In the genomic region with DNA sequence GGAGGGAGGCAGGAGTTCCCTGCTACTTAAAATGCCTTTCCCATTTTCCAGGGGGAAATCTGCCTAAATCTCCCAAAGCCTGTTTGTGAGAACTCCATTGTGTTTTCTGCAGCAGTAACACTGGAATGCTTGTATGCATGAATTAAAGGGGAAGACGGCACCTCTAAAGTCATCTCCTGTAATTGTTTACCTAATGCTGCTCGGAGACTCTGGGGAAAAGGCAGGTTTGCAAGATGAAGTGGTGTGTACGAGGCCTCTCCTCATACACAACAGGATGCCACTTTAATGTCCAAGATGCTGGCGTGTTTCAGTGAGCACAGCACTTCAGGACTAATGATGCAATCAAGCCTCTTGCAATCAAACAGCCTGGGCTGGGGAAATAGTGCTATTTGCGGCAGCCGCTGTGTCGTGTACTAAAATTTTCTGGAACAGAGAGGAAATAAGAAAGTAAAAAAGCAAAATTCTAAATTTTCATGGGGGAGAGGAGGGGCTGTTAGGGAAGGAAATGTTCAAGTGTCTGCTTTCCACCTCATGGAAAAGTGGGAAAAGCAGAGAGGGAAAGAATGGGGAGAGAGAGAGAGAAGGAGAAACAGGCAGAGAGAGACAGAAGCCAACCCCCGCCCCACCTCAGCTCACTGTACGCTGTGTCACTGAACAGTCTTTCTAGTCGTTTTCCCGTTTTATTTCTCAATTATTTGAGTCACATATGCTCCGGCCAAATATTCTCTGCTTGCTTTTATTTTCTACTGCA, we compare ENCODE assay signal across 1 cellular context.
TF ChIP-seq lines count a peak whose summit lies in the region.

No MANE protein-coding gene starts in this region.

TF ChIP-seq in HEK293, 187 proteins besides CTCF, POLR2A, EP300 and RAD21 (continued from another document and continues in another):
- TF ChIP-seq ZNF692 (tag by site-specific recombination; IDR thresholded peaks at IDR 0.05), result peak; percentile 100
- TF ChIP-seq, protein P1, sequence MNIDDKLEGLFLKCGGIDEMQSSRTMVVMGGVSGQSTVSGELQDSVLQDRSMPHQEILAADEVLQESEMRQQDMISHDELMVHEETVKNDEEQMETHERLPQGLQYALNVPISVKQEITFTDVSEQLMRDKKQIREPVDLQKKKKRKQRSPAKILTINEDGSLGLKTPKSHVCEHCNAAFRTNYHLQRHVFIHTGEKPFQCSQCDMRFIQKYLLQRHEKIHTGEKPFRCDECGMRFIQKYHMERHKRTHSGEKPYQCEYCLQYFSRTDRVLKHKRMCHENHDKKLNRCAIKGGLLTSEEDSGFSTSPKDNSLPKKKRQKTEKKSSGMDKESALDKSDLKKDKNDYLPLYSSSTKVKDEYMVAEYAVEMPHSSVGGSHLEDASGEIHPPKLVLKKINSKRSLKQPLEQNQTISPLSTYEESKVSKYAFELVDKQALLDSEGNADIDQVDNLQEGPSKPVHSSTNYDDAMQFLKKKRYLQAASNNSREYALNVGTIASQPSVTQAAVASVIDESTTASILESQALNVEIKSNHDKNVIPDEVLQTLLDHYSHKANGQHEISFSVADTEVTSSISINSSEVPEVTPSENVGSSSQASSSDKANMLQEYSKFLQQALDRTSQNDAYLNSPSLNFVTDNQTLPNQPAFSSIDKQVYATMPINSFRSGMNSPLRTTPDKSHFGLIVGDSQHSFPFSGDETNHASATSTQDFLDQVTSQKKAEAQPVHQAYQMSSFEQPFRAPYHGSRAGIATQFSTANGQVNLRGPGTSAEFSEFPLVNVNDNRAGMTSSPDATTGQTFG (tag by site-specific recombination; IDR thresholded peaks at IDR 0.05; ENCODE audit: borderline replicate concordance), result no peak
- peak; percentile 59 for TF ChIP-seq PRDM10 (tag by site-specific recombination; IDR thresholded peaks at IDR 0.05)
- no peak for TF ChIP-seq SALL2 (tag by site-specific recombination; IDR thresholded peaks at IDR 0.05; ENCODE audit: borderline replicate concordance)
- no peak for TF ChIP-seq MEIS1 (CRISPR knock-in tag; IDR thresholded peaks at IDR 0.05; ENCODE audit: borderline replicate concordance)
- TF ChIP-seq ZNF324 (tag by site-specific recombination; IDR thresholded peaks at IDR 0.05), result peak; percentile 88
- TF ChIP-seq, protein P2, sequence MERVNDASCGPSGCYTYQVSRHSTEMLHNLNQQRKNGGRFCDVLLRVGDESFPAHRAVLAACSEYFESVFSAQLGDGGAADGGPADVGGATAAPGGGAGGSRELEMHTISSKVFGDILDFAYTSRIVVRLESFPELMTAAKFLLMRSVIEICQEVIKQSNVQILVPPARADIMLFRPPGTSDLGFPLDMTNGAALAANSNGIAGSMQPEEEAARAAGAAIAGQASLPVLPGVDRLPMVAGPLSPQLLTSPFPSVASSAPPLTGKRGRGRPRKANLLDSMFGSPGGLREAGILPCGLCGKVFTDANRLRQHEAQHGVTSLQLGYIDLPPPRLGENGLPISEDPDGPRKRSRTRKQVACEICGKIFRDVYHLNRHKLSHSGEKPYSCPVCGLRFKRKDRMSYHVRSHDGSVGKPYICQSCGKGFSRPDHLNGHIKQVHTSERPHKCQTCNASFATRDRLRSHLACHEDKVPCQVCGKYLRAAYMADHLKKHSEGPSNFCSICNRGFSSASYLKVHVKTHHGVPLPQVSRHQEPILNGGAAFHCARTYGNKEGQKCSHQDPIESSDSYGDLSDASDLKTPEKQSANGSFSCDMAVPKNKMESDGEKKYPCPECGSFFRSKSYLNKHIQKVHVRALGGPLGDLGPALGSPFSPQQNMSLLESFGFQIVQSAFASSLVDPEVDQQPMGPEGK (tag by site-specific recombination; IDR thresholded peaks at IDR 0.05), result peak; percentile 76
- TF ChIP-seq ZNF366 (tag by site-specific recombination; conservative IDR thresholded peaks at IDR 0.05), result peak; percentile 84
- no peak; the same call in 1 of the 2 replicates for TF ChIP-seq REPIN1 (tag by site-specific recombination; IDR thresholded peaks at IDR 0.05; ENCODE audit: low read depth)
- no peak for TF ChIP-seq ZNF311 (tag by site-specific recombination; IDR thresholded peaks at IDR 0.05; ENCODE audit: borderline replicate concordance)
- TF ChIP-seq ZNF146 (tag by site-specific recombination; IDR thresholded peaks at IDR 0.05), result no peak
- TF ChIP-seq ZNF701 (tag by site-specific recombination; IDR thresholded peaks at IDR 0.05), result no peak
- TF ChIP-seq ZFP69B (tag by site-specific recombination; IDR thresholded peaks at IDR 0.05), result peak; percentile 100
- no peak for TF ChIP-seq ZNF175 (tag by site-specific recombination; IDR thresholded peaks at IDR 0.05)
- peak; percentile 98 for TF ChIP-seq PRDM1 (tag by site-specific recombination; IDR thresholded peaks at IDR 0.05)
- TF ChIP-seq ZNF140 (tag by site-specific recombination; IDR thresholded peaks at IDR 0.05), result no peak
- TF ChIP-seq ZNF561 (tag by site-specific recombination; IDR thresholded peaks at IDR 0.05; ENCODE audit: borderline replicate concordance), result peak; percentile 82
- TF ChIP-seq, protein P3, sequence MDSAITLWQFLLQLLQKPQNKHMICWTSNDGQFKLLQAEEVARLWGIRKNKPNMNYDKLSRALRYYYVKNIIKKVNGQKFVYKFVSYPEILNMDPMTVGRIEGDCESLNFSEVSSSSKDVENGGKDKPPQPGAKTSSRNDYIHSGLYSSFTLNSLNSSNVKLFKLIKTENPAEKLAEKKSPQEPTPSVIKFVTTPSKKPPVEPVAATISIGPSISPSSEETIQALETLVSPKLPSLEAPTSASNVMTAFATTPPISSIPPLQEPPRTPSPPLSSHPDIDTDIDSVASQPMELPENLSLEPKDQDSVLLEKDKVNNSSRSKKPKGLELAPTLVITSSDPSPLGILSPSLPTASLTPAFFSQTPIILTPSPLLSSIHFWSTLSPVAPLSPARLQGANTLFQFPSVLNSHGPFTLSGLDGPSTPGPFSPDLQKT (IDR thresholded peaks at IDR 0.05; ENCODE audit: borderline replicate concordance, low read depth, low read length), result no peak
- peak; percentile 78; the same call in 1 of the 2 replicates for TF ChIP-seq ZEB2 (tag by site-specific recombination; IDR thresholded peaks at IDR 0.05)
- TF ChIP-seq, protein P4, sequence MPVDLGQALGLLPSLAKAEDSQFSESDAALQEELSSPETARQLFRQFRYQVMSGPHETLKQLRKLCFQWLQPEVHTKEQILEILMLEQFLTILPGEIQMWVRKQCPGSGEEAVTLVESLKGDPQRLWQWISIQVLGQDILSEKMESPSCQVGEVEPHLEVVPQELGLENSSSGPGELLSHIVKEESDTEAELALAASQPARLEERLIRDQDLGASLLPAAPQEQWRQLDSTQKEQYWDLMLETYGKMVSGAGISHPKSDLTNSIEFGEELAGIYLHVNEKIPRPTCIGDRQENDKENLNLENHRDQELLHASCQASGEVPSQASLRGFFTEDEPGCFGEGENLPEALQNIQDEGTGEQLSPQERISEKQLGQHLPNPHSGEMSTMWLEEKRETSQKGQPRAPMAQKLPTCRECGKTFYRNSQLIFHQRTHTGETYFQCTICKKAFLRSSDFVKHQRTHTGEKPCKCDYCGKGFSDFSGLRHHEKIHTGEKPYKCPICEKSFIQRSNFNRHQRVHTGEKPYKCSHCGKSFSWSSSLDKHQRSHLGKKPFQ (tag by site-specific recombination; IDR thresholded peaks at IDR 0.05), result peak; percentile 84
- peak; percentile 31; the same call in 1 of the 2 replicates for TF ChIP-seq ZNF518A (tag by site-specific recombination; conservative IDR thresholded peaks at IDR 0.05; ENCODE audit: low read depth)
- TF ChIP-seq, protein P5, sequence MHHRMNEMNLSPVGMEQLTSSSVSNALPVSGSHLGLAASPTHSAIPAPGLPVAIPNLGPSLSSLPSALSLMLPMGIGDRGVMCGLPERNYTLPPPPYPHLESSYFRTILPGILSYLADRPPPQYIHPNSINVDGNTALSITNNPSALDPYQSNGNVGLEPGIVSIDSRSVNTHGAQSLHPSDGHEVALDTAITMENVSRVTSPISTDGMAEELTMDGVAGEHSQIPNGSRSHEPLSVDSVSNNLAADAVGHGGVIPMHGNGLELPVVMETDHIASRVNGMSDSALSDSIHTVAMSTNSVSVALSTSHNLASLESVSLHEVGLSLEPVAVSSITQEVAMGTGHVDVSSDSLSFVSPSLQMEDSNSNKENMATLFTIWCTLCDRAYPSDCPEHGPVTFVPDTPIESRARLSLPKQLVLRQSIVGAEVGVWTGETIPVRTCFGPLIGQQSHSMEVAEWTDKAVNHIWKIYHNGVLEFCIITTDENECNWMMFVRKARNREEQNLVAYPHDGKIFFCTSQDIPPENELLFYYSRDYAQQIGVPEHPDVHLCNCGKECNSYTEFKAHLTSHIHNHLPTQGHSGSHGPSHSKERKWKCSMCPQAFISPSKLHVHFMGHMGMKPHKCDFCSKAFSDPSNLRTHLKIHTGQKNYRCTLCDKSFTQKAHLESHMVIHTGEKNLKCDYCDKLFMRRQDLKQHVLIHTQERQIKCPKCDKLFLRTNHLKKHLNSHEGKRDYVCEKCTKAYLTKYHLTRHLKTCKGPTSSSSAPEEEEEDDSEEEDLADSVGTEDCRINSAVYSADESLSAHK (tag by site-specific recombination; IDR thresholded peaks at IDR 0.05), result peak; percentile 64
- TF ChIP-seq ZNF16 (tag by site-specific recombination; IDR thresholded peaks at IDR 0.05; ENCODE audit: low read depth), result 0 out of 2 replicates have a peak, but pooled peaks have one; percentile 21
- TF ChIP-seq, protein P6, sequence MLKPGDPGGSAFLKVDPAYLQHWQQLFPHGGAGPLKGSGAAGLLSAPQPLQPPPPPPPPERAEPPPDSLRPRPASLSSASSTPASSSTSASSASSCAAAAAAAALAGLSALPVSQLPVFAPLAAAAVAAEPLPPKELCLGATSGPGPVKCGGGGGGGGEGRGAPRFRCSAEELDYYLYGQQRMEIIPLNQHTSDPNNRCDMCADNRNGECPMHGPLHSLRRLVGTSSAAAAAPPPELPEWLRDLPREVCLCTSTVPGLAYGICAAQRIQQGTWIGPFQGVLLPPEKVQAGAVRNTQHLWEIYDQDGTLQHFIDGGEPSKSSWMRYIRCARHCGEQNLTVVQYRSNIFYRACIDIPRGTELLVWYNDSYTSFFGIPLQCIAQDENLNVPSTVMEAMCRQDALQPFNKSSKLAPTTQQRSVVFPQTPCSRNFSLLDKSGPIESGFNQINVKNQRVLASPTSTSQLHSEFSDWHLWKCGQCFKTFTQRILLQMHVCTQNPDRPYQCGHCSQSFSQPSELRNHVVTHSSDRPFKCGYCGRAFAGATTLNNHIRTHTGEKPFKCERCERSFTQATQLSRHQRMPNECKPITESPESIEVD (tag by site-specific recombination; IDR thresholded peaks at IDR 0.05), result peak; percentile 79
